1 cellular context compared by ENCODE assay signal in the genomic region with DNA sequence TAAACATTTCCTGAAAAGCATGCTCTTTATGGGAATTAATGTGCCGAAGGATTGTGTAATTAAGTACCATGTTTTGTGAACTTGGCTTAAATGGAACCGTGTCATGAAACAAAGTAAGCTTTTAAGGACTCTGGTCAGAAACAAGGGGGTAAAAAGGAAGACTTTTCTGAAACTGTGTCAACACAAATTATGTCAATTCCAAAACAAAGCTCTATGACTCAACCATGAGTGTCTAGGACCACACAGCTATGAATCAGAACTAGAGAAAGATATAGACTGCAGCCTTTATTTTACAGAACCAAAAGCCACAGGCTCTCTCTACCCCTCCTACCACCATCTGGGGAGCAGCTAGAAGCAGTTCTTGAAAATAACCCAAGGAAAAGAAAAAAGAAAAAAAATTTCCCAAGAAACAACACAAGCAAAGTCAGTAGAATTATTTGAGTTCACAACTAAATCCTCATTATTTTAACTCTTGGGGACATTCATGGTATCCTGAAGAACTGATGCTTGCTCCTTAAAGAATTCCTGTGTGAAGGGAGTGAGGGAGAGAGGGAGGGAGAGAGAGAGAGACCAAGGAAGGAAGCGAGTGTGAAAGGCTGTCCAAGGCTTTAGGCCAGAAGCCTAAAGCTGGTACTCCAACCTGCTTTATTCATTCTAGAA.
TF ChIP-seq lines count a peak whose summit lies in the region.

No MANE protein-coding gene starts in this region.

TF ChIP-seq in K562, 482 proteins besides CTCF, POLR2A, EP300 and RAD21 (continued from another document):
- TF ChIP-seq, protein P1, sequence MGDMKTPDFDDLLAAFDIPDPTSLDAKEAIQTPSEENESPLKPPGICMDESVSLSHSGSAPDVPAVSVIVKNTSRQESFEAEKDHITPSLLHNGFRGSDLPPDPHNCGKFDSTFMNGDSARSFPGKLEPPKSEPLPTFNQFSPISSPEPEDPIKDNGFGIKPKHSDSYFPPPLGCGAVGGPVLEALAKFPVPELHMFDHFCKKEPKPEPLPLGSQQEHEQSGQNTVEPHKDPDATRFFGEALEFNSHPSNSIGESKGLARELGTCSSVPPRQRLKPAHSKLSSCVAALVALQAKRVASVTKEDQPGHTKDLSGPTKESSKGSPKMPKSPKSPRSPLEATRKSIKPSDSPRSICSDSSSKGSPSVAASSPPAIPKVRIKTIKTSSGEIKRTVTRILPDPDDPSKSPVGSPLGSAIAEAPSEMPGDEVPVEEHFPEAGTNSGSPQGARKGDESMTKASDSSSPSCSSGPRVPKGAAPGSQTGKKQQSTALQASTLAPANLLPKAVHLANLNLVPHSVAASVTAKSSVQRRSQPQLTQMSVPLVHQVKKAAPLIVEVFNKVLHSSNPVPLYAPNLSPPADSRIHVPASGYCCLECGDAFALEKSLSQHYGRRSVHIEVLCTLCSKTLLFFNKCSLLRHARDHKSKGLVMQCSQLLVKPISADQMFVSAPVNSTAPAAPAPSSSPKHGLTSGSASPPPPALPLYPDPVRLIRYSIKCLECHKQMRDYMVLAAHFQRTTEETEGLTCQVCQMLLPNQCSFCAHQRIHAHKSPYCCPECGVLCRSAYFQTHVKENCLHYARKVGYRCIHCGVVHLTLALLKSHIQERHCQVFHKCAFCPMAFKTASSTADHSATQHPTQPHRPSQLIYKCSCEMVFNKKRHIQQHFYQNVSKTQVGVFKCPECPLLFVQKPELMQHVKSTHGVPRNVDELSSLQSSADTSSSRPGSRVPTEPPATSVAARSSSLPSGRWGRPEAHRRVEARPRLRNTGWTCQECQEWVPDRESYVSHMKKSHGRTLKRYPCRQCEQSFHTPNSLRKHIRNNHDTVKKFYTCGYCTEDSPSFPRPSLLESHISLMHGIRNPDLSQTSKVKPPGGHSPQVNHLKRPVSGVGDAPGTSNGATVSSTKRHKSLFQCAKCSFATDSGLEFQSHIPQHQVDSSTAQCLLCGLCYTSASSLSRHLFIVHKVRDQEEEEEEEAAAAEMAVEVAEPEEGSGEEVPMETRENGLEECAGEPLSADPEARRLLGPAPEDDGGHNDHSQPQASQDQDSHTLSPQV (IDR thresholded peaks at IDR 0.05) = 0 out of 2 replicates have a peak, but pooled peaks have one; percentile 47
- TF ChIP-seq ETS2 (tag; IDR thresholded peaks at IDR 0.05; ENCODE audit: borderline replicate concordance, poor library complexity, severe bottlenecking) (no peak), FOSL1 (tag; conservative IDR thresholded peaks at IDR 0.05) (peak; percentile 98), JUN (IDR thresholded peaks at IDR 0.05; ENCODE audit: borderline replicate concordance, low read depth, low read length) (peak; percentile 76; the same call in 1 of the 2 replicates), JUN (CRISPR knock-in tag; IDR thresholded peaks at IDR 0.05; ENCODE audit: borderline replicate concordance) (no peak), L3MBTL2 (IDR thresholded peaks at IDR 0.05) (no peak), SMARCE1 (IDR thresholded peaks at IDR 0.05) (peak; percentile 69; the same call in 1 of the 2 replicates), MEIS2 (IDR thresholded peaks at IDR 0.05; ENCODE audit: partially characterized antibody) (peak; percentile 36), EWSR1 (IDR thresholded peaks at IDR 0.05; ENCODE audit: borderline replicate concordance, low read depth, partially characterized antibody) (peak; percentile 9), CEBPG (CRISPR knock-in tag; IDR thresholded peaks at IDR 0.05) (no peak), CEBPG (tag; conservative IDR thresholded peaks at IDR 0.05 in 1 of 2, IDR thresholded peaks at IDR 0.05 in 1 of 2) (peak in 1 of 2 experiments; percentile 61; a peak in 2 of 4 replicates), MAFG (tag; conservative IDR thresholded peaks at IDR 0.05) (no peak), SMARCA4 (IDR thresholded peaks at IDR 0.05) (peak; percentile 66; the same call in 1 of the 2 replicates), TAF1 (IDR thresholded peaks at IDR 0.05; ENCODE audit: control insufficient read depth, extremely low read depth, insufficient read depth, low read length, severe bottlenecking) (no peak), ZNF584 (CRISPR knock-in tag; IDR thresholded peaks at IDR 0.05; ENCODE audit: low read depth) (no peak), MTF1 (CRISPR knock-in tag; IDR thresholded peaks at IDR 0.05; ENCODE audit: borderline replicate concordance) (no peak), CLOCK (CRISPR knock-in tag; IDR thresholded peaks at IDR 0.05; ENCODE audit: borderline replicate concordance) (no peak), ZBTB11 (CRISPR knock-in tag; IDR thresholded peaks at IDR 0.05) (peak in 1 of 3 experiments; percentile 63; a peak in 1 of 6 replicates)
- TF ChIP-seq, protein P2, sequence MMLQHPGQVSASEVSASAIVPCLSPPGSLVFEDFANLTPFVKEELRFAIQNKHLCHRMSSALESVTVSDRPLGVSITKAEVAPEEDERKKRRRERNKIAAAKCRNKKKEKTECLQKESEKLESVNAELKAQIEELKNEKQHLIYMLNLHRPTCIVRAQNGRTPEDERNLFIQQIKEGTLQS (IDR thresholded peaks at IDR 0.05) = peak; percentile 80
- TF ChIP-seq, protein P2 (CRISPR knock-in tag; conservative IDR thresholded peaks at IDR 0.05) = no peak
